Comparison of ENCODE assay signal across 8 cellular contexts in the genomic region with DNA sequence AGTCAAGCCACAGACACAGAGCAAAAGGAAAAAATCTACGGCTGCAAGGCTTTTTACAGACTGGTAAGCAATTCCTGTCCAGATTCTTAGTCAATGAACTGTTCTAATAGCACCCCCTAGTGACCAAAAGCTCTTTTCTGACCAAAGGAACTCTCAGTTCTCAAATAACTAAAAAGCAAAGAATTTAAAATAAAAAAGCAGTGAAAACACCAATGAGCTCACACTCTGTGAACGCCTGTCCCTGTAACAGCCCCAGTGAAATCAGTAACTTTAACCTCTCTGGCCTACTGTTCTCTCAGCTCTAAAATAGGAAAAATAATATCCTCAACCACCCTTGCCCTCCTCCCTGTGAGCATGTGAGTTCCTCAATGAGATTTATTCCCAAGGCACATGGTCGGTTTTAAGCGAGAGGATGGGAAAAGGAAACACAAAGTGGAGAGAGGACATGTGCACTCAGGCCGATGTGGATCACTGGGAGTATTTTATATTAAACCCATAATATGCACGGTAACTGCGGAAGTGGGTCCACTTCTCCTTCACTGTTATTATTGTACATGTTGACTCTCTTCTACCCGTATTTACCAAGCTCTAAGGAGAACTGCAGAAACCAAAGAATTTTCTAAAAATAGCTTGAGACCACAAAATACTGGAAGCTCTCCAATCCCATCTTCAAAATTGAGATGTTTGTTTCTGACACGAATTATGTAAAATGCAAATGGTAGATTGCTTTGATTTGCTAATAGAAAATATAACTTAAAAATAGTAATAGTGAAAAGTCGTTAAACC.
DNase-seq lines count a peak whose midpoint lies in the region; ATAC-seq, FAIRE-seq and TF ChIP-seq lines count a peak whose summit lies in the region.

No MANE protein-coding gene starts in this region.

- peak; percentile 82 for TF ChIP-seq CTCF in hepatocyte (IDR thresholded peaks at IDR 0.05; ENCODE audit: poor library complexity)

- peak in 2 of 3 donors; percentile 48 to 76 for DNase-seq in CD4-positive, CD25-positive, alpha-beta regulatory T cell
- DNase-seq in NCI-H226 (peak; percentile 28), amniotic epithelial cell (ENCODE audit: low read depth) (peak; percentile 75), hepatocyte (ENCODE audit: low spot score) (peak; percentile 90), small intestine (peak; percentile 69)
- no peak for DNase-seq in effector CD8-positive, alpha-beta T cell (lab: John Stamatoyannopoulos, UW)

- no peaks in the 10 kb centered on the region for H3K79me2 ChIP-seq in hepatocyte

- H3K4me3 ChIP-seq in CD4-positive, CD25-positive, alpha-beta regulatory T cell (ENCODE audit: low read depth, low read length), result no peak overlapping the region
- H3K4me3 ChIP-seq in hepatocyte (no peak overlapping the region), small intestine (ENCODE audit: low read depth in 1 of 2, low read length in 2 of 2) (no peak overlapping the region)

- H3K9me3 Mint-ChIP-seq in CD4-positive, CD25-positive, alpha-beta regulatory T cell, result no peaks in the 10 kb centered on the region

- no peaks in the 10 kb centered on the region for H3K27me3 Mint-ChIP-seq in CD4-positive, CD25-positive, alpha-beta regulatory T cell

- H3K27me3 ChIP-seq in CD4-positive, CD25-positive, alpha-beta regulatory T cell (ENCODE audit: control insufficient read depth, insufficient read depth, low read length), result no peaks in the 10 kb centered on the region
- H3K27me3 ChIP-seq in hepatocyte (no peaks in the 10 kb centered on the region), small intestine (ENCODE audit: control insufficient read depth in 2 of 2, insufficient read depth in 2 of 2, low read length in 2 of 2) (no peaks in the 10 kb centered on the region)

- H2AFZ ChIP-seq in hepatocyte, result no peak overlapping the region

- H3K36me3 Mint-ChIP-seq in CD4-positive, CD25-positive, alpha-beta regulatory T cell, result peaks cover 17% of the 10 kb centered on the region

- H4K20me1 ChIP-seq in hepatocyte (ENCODE audit: insufficient read depth, poor library complexity, severe bottlenecking), result no peaks in the 10 kb centered on the region

- H3K4me1 Mint-ChIP-seq in CD4-positive, CD25-positive, alpha-beta regulatory T cell, result peaks cover 0 to 2% (median 0%) of the 10 kb centered on the region in 4 donors

- H3K4me1 ChIP-seq in CD4-positive, CD25-positive, alpha-beta regulatory T cell (ENCODE audit: control insufficient read depth, insufficient read depth, low read length, poor library complexity, severe bottlenecking), result no peaks in the 10 kb centered on the region
- no peaks in the 10 kb centered on the region for H3K4me1 ChIP-seq in hepatocyte (ENCODE audit: insufficient read depth)
- no peaks in the 10 kb centered on the region for H3K4me1 ChIP-seq in small intestine (ENCODE audit: control insufficient read depth in 2 of 2, insufficient read depth in 1 of 2, low read depth in 1 of 2, low read length in 1 of 2)

- no peak overlapping the region for H3K27ac Mint-ChIP-seq in CD4-positive, CD25-positive, alpha-beta regulatory T cell

- 68% methylated on average over 10 of the region's 10 CpGs for WGBS in hepatocyte (ENCODE audit: low lambda C conversion rate, missing lambda C conversion rate)
- 52 to 70% (median 66%) methylated on average over 10 of the region's 10 CpGs for WGBS in small intestine, 3 donors

- no peak for FAIRE-seq in small intestine (lab: Jason Lieb, UNC)

- H3K36me3 ChIP-seq in CD4-positive, CD25-positive, alpha-beta regulatory T cell (ENCODE audit: control insufficient read depth, insufficient read depth, low read length), result peaks cover 49% of the 10 kb centered on the region
- no peaks in the 10 kb centered on the region for H3K36me3 ChIP-seq in hepatocyte (replicated peaks; ENCODE audit: insufficient read depth, low read depth)
- peaks cover 3 to 12% of the 10 kb centered on the region in 2 donors for H3K36me3 ChIP-seq in small intestine (ENCODE audit: control insufficient read depth in 2 of 2, insufficient read depth in 2 of 2, low read length in 2 of 2)

- H3K27ac ChIP-seq in CD4-positive, CD25-positive, alpha-beta regulatory T cell (ENCODE audit: insufficient read depth, low read length, poor library complexity, severe bottlenecking), result no peak overlapping the region
- H3K27ac ChIP-seq in hepatocyte (no peak overlapping the region), small intestine (ENCODE audit: low read depth in 1 of 2, low read length in 1 of 2) (no peak overlapping the region)

- no peaks in the 10 kb centered on the region for H3K9me2 ChIP-seq in hepatocyte (replicated peaks; ENCODE audit: insufficient read depth)

- H3K4me3 Mint-ChIP-seq in CD4-positive, CD25-positive, alpha-beta regulatory T cell, result no peak overlapping the region

- no peak overlapping the region for H3K4me2 ChIP-seq in hepatocyte

- ATAC-seq in CD4-positive, CD25-positive, alpha-beta regulatory T cell (ENCODE audit: low read depth in 2 of 2), result peak in 1 of 2 donors; percentile 31
- peak; percentile 52 for ATAC-seq in GM18520 (IDR thresholded peaks at IDR 0.05; ENCODE audit: unreplicated experiment)
- peak; percentile 67 for ATAC-seq in HG03135 (IDR thresholded peaks at IDR 0.05; ENCODE audit: unreplicated experiment)

- no peaks in the 10 kb centered on the region for H3K9me3 ChIP-seq in CD4-positive, CD25-positive, alpha-beta regulatory T cell (ENCODE audit: control insufficient read depth in 2 of 2, low read length in 2 of 2)
- H3K9me3 ChIP-seq in hepatocyte (ENCODE audit: low read depth) (no peaks in the 10 kb centered on the region), small intestine (ENCODE audit: control insufficient read depth, low read depth) (no peaks in the 10 kb centered on the region)
